1 cellular context compared by ENCODE assay signal in the genomic region with DNA sequence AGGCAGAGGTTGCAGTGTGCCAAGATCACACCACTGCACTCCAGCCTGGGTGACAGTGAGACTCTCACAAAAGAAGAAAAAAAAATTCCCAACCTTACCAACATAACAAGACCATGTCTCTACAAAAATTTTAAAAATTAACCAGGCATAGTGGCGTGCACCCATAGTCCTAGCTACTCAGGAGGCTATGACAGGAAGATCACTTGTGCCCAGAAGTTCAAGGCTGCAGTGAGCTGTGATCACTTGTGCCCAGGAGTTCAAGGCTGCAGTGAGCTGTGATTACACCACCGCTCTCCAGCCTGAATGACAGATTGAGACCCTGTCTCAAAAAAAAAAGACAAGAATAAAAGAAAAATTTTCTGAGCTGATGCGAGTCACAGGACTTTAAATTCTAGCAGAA.
TF ChIP-seq lines count a peak whose summit lies in the region.
"Not testable (repeated sequence)": the region's sequence is repeated elsewhere in the genome, so short reads cannot be mapped to it uniquely, and the experiment has no call there.

No MANE protein-coding gene starts in this region.

TF ChIP-seq in HepG2, 621 proteins besides CTCF, POLR2A, EP300 and RAD21 (continued from another document and continues in another):
- TF ChIP-seq ZGPAT (CRISPR knock-in tag; IDR thresholded peaks at IDR 0.05) (peak; percentile 43; the same call in 1 of the 2 replicates), HDAC2 (CRISPR knock-in tag; IDR thresholded peaks at IDR 0.05) (peak; percentile 71; the same call in 1 of the 2 replicates), SAP130 (CRISPR knock-in tag; IDR thresholded peaks at IDR 0.05; ENCODE audit: low read depth) (peak; percentile 78), SOX5 (CRISPR knock-in tag; IDR thresholded peaks at IDR 0.05; ENCODE audit: borderline replicate concordance) (peak; percentile 66; the same call in 1 of the 2 replicates), SOX13 (CRISPR knock-in tag; conservative IDR thresholded peaks at IDR 0.05 in 1 of 2, IDR thresholded peaks at IDR 0.05 in 1 of 2) (peak in 1 of 2 experiments; percentile 47; a peak in 1 of 4 replicates), RARA (CRISPR knock-in tag; IDR thresholded peaks at IDR 0.05) (peak; percentile 96), SOX6 (CRISPR knock-in tag; IDR thresholded peaks at IDR 0.05) (0 out of 2 replicates have a peak, but pooled peaks have one; percentile 29), GATAD2A (CRISPR knock-in tag; IDR thresholded peaks at IDR 0.05) (peak; percentile 82), FOXA3 (CRISPR knock-in tag; IDR thresholded peaks at IDR 0.05) (peak; percentile 22; the same call in 1 of the 2 replicates), ETV5 (CRISPR knock-in tag; IDR thresholded peaks at IDR 0.05; ENCODE audit: borderline replicate concordance) (peak; percentile 17; the same call in 1 of the 2 replicates), NR2F1 (CRISPR knock-in tag; IDR thresholded peaks at IDR 0.05) (peak; percentile 25 to 38; a peak in 2 of 4 replicates), HNF4A (CRISPR knock-in tag; IDR thresholded peaks at IDR 0.05) (peak; percentile 81), NR2F6 (IDR thresholded peaks at IDR 0.05) (peak; percentile 15; the same call in 1 of the 2 replicates), NR2F6 (CRISPR knock-in tag; IDR thresholded peaks at IDR 0.05) (peak; percentile 87), FOXP1 (CRISPR knock-in tag; IDR thresholded peaks at IDR 0.05) (peak; percentile 24; the same call in 1 of the 2 replicates), HOXA3 (CRISPR knock-in tag; IDR thresholded peaks at IDR 0.05) (peak; percentile 47; the same call in 1 of the 2 replicates), RCOR2 (CRISPR knock-in tag; IDR thresholded peaks at IDR 0.05) (0 out of 2 replicates have a peak, but pooled peaks have one; percentile 20), PAXIP1 (CRISPR knock-in tag; conservative IDR thresholded peaks at IDR 0.05) (peak; percentile 69), CEBPG (CRISPR knock-in tag; IDR thresholded peaks at IDR 0.05) (peak; percentile 73), MIXL1 (CRISPR knock-in tag; IDR thresholded peaks at IDR 0.05) (peak; percentile 72), RXRA (CRISPR knock-in tag; IDR thresholded peaks at IDR 0.05) (peak; percentile 79; the same call in 1 of the 2 replicates), ZMYM4 (CRISPR knock-in tag; IDR thresholded peaks at IDR 0.05) (0 out of 2 replicates have a peak, but pooled peaks have one; percentile 14), SKI (IDR thresholded peaks at IDR 0.05; ENCODE audit: partially characterized antibody) (peak; percentile 54), KDM6A (CRISPR knock-in tag; IDR thresholded peaks at IDR 0.05; ENCODE audit: low read depth) (peak; percentile 31; the same call in 1 of the 2 replicates), ZBTB43 (CRISPR knock-in tag; conservative IDR thresholded peaks at IDR 0.05) (peak; percentile 84), HNF1A (IDR thresholded peaks at IDR 0.05; ENCODE audit: low read depth) (peak; percentile 56; the same call in 1 of the 2 replicates), NCOA2 (CRISPR knock-in tag; IDR thresholded peaks at IDR 0.05) (peak; percentile 48; the same call in 1 of the 2 replicates), MIER3 (CRISPR knock-in tag; IDR thresholded peaks at IDR 0.05; ENCODE audit: borderline replicate concordance) (peak; percentile 67; the same call in 1 of the 2 replicates), IRF2 (CRISPR knock-in tag; IDR thresholded peaks at IDR 0.05) (peak; percentile 52; the same call in 1 of the 2 replicates), HMG20A (CRISPR knock-in tag; IDR thresholded peaks at IDR 0.05; ENCODE audit: borderline replicate concordance) (peak; percentile 55; the same call in 1 of the 2 replicates), SALL1 (CRISPR knock-in tag; IDR thresholded peaks at IDR 0.05) (peak; percentile 51; the same call in 1 of the 2 replicates)
- TF ChIP-seq SOX13 (IDR thresholded peaks at IDR 0.05); SOX6 (IDR thresholded peaks at IDR 0.05); FOXP1 (IDR thresholded peaks at IDR 0.05); HNF1A (CRISPR knock-in tag; IDR thresholded peaks at IDR 0.05; ENCODE audit: borderline replicate concordance): not testable (repeated sequence)
- TF ChIP-seq, protein P1, sequence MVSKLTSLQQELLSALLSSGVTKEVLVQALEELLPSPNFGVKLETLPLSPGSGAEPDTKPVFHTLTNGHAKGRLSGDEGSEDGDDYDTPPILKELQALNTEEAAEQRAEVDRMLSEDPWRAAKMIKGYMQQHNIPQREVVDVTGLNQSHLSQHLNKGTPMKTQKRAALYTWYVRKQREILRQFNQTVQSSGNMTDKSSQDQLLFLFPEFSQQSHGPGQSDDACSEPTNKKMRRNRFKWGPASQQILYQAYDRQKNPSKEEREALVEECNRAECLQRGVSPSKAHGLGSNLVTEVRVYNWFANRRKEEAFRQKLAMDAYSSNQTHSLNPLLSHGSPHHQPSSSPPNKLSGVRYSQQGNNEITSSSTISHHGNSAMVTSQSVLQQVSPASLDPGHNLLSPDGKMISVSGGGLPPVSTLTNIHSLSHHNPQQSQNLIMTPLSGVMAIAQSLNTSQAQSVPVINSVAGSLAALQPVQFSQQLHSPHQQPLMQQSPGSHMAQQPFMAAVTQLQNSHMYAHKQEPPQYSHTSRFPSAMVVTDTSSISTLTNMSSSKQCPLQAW (CRISPR knock-in tag; IDR thresholded peaks at IDR 0.05) = 0 out of 2 replicates have a peak, but pooled peaks have one; percentile 48
- TF ChIP-seq, protein P2, sequence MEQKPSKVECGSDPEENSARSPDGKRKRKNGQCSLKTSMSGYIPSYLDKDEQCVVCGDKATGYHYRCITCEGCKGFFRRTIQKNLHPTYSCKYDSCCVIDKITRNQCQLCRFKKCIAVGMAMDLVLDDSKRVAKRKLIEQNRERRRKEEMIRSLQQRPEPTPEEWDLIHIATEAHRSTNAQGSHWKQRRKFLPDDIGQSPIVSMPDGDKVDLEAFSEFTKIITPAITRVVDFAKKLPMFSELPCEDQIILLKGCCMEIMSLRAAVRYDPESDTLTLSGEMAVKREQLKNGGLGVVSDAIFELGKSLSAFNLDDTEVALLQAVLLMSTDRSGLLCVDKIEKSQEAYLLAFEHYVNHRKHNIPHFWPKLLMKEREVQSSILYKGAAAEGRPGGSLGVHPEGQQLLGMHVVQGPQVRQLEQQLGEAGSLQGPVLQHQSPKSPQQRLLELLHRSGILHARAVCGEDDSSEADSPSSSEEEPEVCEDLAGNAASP (CRISPR knock-in tag; IDR thresholded peaks at IDR 0.05; ENCODE audit: borderline replicate concordance) = peak; percentile 16; the same call in 1 of the 2 replicates
- TF ChIP-seq, protein P3, sequence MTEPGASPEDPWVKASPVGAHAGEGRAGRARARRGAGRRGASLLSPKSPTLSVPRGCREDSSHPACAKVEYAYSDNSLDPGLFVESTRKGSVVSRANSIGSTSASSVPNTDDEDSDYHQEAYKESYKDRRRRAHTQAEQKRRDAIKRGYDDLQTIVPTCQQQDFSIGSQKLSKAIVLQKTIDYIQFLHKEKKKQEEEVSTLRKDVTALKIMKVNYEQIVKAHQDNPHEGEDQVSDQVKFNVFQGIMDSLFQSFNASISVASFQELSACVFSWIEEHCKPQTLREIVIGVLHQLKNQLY (CRISPR knock-in tag; IDR thresholded peaks at IDR 0.05) = peak; percentile 34; the same call in 1 of the 2 replicates
- TF ChIP-seq, protein P4, sequence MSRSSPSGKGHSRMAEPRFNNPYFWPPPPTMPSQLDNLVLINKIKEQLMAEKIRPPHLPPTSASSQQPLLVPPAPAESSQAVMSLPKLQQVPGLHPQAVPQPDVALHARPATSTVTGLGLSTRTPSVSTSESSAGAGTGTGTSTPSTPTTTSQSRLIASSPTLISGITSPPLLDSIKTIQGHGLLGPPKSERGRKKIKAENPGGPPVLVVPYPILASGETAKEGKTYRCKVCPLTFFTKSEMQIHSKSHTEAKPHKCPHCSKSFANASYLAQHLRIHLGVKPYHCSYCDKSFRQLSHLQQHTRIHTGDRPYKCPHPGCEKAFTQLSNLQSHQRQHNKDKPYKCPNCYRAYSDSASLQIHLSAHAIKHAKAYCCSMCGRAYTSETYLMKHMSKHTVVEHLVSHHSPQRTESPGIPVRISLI (CRISPR knock-in tag; IDR thresholded peaks at IDR 0.05; ENCODE audit: borderline replicate concordance) = peak; percentile 50; the same call in 1 of the 2 replicates
